ENCODE assay signal across 15 cellular contexts in the genomic region with DNA sequence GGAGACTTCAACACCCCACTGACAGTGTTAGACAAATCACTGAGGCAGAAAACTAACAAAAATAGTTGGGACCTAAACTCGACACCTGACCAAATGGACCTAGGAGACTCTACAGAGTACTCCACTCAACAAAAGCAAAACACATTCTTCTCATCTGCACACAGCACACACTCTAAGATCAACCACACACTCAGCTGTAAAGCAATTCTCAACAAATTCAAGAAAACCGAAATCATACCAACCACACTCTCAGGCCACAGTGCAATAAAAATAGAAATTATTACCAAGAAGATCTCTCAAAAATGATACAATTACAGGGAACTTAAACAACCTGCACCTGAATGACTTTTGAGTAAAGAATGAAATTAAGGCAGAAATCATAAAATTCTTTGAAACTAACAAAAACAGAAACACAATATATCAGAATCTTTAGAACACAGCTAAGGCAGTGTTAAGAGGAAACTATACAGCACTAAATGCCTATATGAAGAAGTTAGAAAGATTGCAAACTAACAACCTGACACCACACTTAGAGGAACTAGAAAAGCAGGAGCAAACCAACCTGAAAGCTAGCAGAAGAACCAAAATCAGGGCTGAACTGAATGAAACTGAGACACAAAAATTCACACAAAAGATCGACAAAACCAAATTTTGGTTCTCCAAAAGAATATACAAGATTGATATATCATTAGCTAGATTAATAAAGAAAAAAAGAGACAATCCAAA. TPM values are rescaled to one million over a fixed set of nuclear protein-coding genes. Genes with fewer than 3 reads are reported as not detected.
DNase-seq lines count a peak whose midpoint lies in the region; ATAC-seq and TF ChIP-seq lines count a peak whose summit lies in the region.
"Had no signal": no experiment of that assay in that cellular context is flagged by ENCODE, and none has a peak within 500 bp of the region (broad histone marks: within the 10 kb centered on the region; RNA-seq: fewer than 3 reads in every experiment).

No MANE protein-coding gene starts in this region.

- ATAC-seq in GM18508 (IDR thresholded peaks at IDR 0.05; ENCODE audit: insufficient read depth, unreplicated experiment) (peak; percentile 73), GM19467 (IDR thresholded peaks at IDR 0.05; ENCODE audit: unreplicated experiment) (peak; percentile 85), HG02852 (IDR thresholded peaks at IDR 0.05; ENCODE audit: unreplicated experiment) (peak; percentile 91), HG03457 (IDR thresholded peaks at IDR 0.05; ENCODE audit: unreplicated experiment) (peak; percentile 83), aorta (ENCODE audit: low FRiP score) (no peak)
- ATAC-seq: right lobe of liver had no signal

- H3K4me1 ChIP-seq in aorta (ENCODE audit: control insufficient read depth in 1 of 2, insufficient read depth in 2 of 2, low read length in 2 of 2), result no peaks in the 10 kb centered on the region
- H3K4me1 ChIP-seq: HAP-1, right lobe of liver, tibial nerve had no signal

- intact Hi-C loops in aorta (cut with DNase I), result no loop called here

- H3K27ac ChIP-seq in aorta (ENCODE audit: low read depth in 1 of 2, low read length in 2 of 2), result no peak overlapping the region
- H3K27ac ChIP-seq: right lobe of liver, tibial nerve had no signal

- H3K27ac Mint-ChIP-seq in osteocyte (ENCODE audit: unreplicated experiment), result no peak overlapping the region

- peaks cover 17% of the 10 kb centered on the region for H3K4me1 Mint-ChIP-seq in osteocyte (ENCODE audit: unreplicated experiment)

- H3K4me3 ChIP-seq in aorta (ENCODE audit: low read length in 2 of 2), result no peak overlapping the region
- H3K4me3 ChIP-seq: HAP-1, right lobe of liver, tibial nerve had no signal

- no peaks in the 10 kb centered on the region for H3K27me3 ChIP-seq in aorta (ENCODE audit: control insufficient read depth in 1 of 2, insufficient read depth in 2 of 2, low read length in 1 of 2)
- H3K27me3 ChIP-seq: right lobe of liver, tibial nerve had no signal

- WGBS in aorta, 2 donors, result 94 to 95% methylated on average over 3 of the region's 3 CpGs

- peaks cover 19% of the 10 kb centered on the region for H3K9me3 Mint-ChIP-seq in osteocyte (ENCODE audit: unreplicated experiment)

- H3K9me3 ChIP-seq in aorta (ENCODE audit: control insufficient read depth, low read length), result no peaks in the 10 kb centered on the region
- H3K9me3 ChIP-seq: HAP-1, right lobe of liver, SK-N-SH had no signal

- TF ChIP-seq CTCF in osteocyte (IDR thresholded peaks at IDR 0.05), result no peak

- peaks cover 32% of the 10 kb centered on the region for H3K36me3 Mint-ChIP-seq in osteocyte (ENCODE audit: unreplicated experiment)

- H3K27me3 Mint-ChIP-seq in osteocyte (ENCODE audit: unreplicated experiment), result no peaks in the 10 kb centered on the region

- H3K4me3 Mint-ChIP-seq in osteocyte (ENCODE audit: unreplicated experiment), result no peak overlapping the region

- H3K36me3 ChIP-seq in aorta (ENCODE audit: control insufficient read depth in 1 of 2, insufficient read depth in 2 of 2, low read length in 1 of 2), result peaks cover 0 to 2% of the 10 kb centered on the region in 2 donors
- H3K36me3 ChIP-seq: right lobe of liver had no signal

- no peak for DNase-seq in NCI-H2107 (lab: John Stamatoyannopoulos, UW)
- DNase-seq in aorta, result no peak
- DNase-seq in NCI-H2196 (lab: John Stamatoyannopoulos, UW; ENCODE audit: unreplicated experiment), result no peak
- DNase-seq in osteocyte (ENCODE audit: extremely low spot score, unreplicated experiment), result no peak
- DNase-seq: activated CD4-positive, CD25-positive, alpha-beta regulatory T cell; AML-193; NCI-H526 treated with DMSO at 0.1 percent for 48 hours; right lobe of liver; SK-N-SH had no signal

RNA-seq across cellular contexts. Expression of a gene that starts 46.3 kb away (rescaled TPM):
- total RNA-seq in aorta, result 10 to 100 TPM; 16.5 to 17.5 TPM
- 1 to 10 TPM; 2.1 to 7.1 TPM for polyA plus RNA-seq in aorta
- 8.8 and 9.8 TPM in 2 replicates for total RNA-seq in osteocyte
